Comparison of ENCODE assay signal across 20 cellular contexts in the genomic region with DNA sequence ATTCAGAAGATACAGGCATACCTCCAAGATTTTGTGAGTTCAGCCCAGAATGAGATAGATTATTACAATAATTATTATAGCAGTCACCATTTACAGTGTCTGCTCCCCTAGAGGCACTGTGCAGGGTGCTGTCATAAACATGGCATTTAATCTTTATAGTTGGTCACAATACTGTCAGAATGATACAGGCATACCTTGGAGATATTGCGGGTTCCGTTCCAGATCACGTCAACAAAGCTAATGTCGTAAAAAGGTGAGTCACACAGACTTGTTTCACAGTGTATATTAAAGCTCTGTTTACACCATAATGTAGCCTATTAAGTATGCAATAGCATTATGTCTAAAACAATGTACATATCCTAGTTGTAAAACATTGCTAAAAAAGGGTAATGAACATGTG.
"Had no signal": no experiment of that assay in that cellular context is flagged by ENCODE, and none has a peak within 500 bp of the region (broad histone marks: within the 10 kb centered on the region; RNA-seq: fewer than 3 reads in every experiment).

No MANE protein-coding gene starts in this region.

- H3K27me3 ChIP-seq: breast epithelium had no signal

- DNase-seq: activated CD4-positive, alpha-beta T cell treated with anti-CD3 and anti-CD28 coated beads for 4 hours; activated CD4-positive, alpha-beta T cell treated with anti-CD3 and anti-CD28 coated beads, Interleukin-2, amount 50 U/mL, for 48 hours; activated CD8-positive, alpha-beta memory T cell treated with anti-CD3 and anti-CD28 coated beads, Interleukin-2, amount 10 ng/mL, durations not matched to agents 7 days and 5 days; activated effector memory CD4-positive, alpha-beta T cell treated with Interleukin-2 at 50 U/mL for 16 hours; activated naive CD4-positive, alpha-beta T cell; activated T-cell treated with anti-CD3 and anti-CD28 coated beads, Interleukin-2, amount 50 U/mL, for 24 hours; aorta; caudate nucleus; Kasumi-1; MM.1S; NCI-H1105; NCI-H1436; NCI-H1694 treated with DMSO at 0.1 percent for 48 hours; NCI-H2029 treated with DMSO at 0.1 percent for 48 hours; NCI-H510A treated with DMSO at 0.1 percent for 48 hours; NCI-H69; NK-92 treated with Interleukin-12 subunit alpha and Interleukin-12 subunit beta, amount 100 ng/mL, for 24 hours; OCI-M1; SHP77 had no signal

- H3K4me3 ChIP-seq: breast epithelium had no signal

- H3K36me3 ChIP-seq: breast epithelium had no signal

- H3K4me1 ChIP-seq: breast epithelium had no signal

- H3K27ac ChIP-seq: breast epithelium had no signal
